ENCODE assay signal across 1 cellular context in genomic region chr1:86705633-86705985, GRCh38.
TF ChIP-seq lines count a peak whose summit lies in the region.

No MANE protein-coding gene starts in this region.

TF ChIP-seq in GM12878, 131 proteins besides CTCF, POLR2A, EP300 and RAD21 (continued from another document):
- TF ChIP-seq, protein P1, sequence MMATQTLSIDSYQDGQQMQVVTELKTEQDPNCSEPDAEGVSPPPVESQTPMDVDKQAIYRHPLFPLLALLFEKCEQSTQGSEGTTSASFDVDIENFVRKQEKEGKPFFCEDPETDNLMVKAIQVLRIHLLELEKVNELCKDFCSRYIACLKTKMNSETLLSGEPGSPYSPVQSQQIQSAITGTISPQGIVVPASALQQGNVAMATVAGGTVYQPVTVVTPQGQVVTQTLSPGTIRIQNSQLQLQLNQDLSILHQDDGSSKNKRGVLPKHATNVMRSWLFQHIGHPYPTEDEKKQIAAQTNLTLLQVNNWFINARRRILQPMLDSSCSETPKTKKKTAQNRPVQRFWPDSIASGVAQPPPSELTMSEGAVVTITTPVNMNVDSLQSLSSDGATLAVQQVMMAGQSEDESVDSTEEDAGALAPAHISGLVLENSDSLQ (IDR thresholded peaks at IDR 0.05) = no peak
- no peak for TF ChIP-seq JUNB (IDR thresholded peaks at IDR 0.05)
- TF ChIP-seq BCLAF1 (IDR thresholded peaks at IDR 0.05) = no peak
- TF ChIP-seq, protein P2, sequence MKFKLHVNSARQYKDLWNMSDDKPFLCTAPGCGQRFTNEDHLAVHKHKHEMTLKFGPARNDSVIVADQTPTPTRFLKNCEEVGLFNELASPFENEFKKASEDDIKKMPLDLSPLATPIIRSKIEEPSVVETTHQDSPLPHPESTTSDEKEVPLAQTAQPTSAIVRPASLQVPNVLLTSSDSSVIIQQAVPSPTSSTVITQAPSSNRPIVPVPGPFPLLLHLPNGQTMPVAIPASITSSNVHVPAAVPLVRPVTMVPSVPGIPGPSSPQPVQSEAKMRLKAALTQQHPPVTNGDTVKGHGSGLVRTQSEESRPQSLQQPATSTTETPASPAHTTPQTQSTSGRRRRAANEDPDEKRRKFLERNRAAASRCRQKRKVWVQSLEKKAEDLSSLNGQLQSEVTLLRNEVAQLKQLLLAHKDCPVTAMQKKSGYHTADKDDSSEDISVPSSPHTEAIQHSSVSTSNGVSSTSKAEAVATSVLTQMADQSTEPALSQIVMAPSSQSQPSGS (IDR thresholded peaks at IDR 0.05; ENCODE audit: low read length) = no peak
- no peak for TF ChIP-seq NR2C1 (IDR thresholded peaks at IDR 0.05)
- no peak for TF ChIP-seq RCOR1 (conservative IDR thresholded peaks at IDR 0.05; ENCODE audit: low read depth, low read length)
- TF ChIP-seq IRF5 (IDR thresholded peaks at IDR 0.05; ENCODE audit: borderline replicate concordance) = no peak
- TF ChIP-seq MEF2A (IDR thresholded peaks at IDR 0.05; ENCODE audit: insufficient read depth, low read depth, low read length) = no peak
- no peak for TF ChIP-seq TCF12 (IDR thresholded peaks at IDR 0.05; ENCODE audit: low read depth, low read length)
TF ChIP-seq in GM12878: peak in this region for 0.
